Comparison of ENCODE assay signal across 11 cellular contexts in the genomic region with DNA sequence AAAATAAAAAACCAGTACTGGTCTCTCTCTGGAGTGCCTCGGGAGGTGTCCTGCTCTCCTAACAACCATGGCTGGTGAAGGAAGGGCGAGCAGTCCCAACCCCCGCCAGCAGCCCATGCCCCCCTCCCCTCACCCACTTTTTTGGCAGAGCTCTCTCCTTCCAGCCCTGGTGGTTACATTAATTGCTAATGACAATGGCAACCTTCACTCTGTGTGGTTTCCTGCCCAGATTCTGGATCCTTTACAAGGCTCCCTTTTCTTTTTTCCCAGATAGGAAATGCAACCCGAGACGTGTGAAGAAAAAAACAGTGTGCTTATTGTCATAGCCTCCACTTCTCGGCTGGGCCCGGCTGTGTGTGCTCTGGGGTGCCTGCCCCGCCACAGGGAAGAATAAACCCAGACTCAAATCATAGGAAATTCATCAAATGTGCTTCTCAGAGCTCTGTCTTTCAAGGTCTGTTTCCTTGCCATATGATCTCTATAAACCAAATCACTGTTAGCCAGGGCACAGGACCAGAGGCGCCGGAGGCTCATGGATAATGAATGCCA.
DNase-seq lines count a peak whose midpoint lies in the region; ATAC-seq, FAIRE-seq and TF ChIP-seq lines count a peak whose summit lies in the region.
"Had no signal": no experiment of that assay in that cellular context is flagged by ENCODE, and none has a peak within 500 bp of the region (broad histone marks: within the 10 kb centered on the region; RNA-seq: fewer than 3 reads in every experiment).

No MANE protein-coding gene starts in this region.

- H3K27ac Mint-ChIP-seq in activated T-helper 17 cell treated with anti-CD3 and anti-CD28 coated beads, Interleukin-2, amount 50 U/mL, for 72 hours = no peak overlapping the region
- H3K27ac Mint-ChIP-seq: stimulated activated naive B cell treated with anti-CD40 and anti-IgM and Interleukin-4, amounts not matched to agents 10 μg/mL and 1 μg/mL and 100 μg/mL, for 72 hours had no signal

- no peaks in the 10 kb centered on the region for H3K36me3 Mint-ChIP-seq in activated T-helper 17 cell treated with anti-CD3 and anti-CD28 coated beads, Interleukin-2, amount 50 U/mL, for 72 hours (ENCODE audit: low read depth)
- H3K36me3 Mint-ChIP-seq: stimulated activated naive B cell treated with anti-CD40 and anti-IgM and Interleukin-4, amounts not matched to agents 10 μg/mL and 1 μg/mL and 100 μg/mL, for 72 hours had no signal

- ATAC-seq in pancreas = peak; percentile 46 to 79 (median 64)
- no peak for ATAC-seq in activated T-helper 17 cell treated with anti-CD3 and anti-CD28 coated beads, Interleukin-2, amount 50 U/mL, for 72 hours (replicated peaks)
- no peak for ATAC-seq in GM19467 (IDR thresholded peaks at IDR 0.05; ENCODE audit: unreplicated experiment)
- ATAC-seq: stimulated activated naive B cell treated with anti-CD40 and anti-IgM and Interleukin-4, amounts not matched to agents 10 μg/mL and 1 μg/mL and 100 μg/mL, for 72 hours had no signal

- WGBS in pancreas, 2 donors = 49 to 53% methylated on average over 10 of the region's 10 CpGs

- no peak for TF ChIP-seq CTCF in pancreas (IDR thresholded peaks at IDR 0.05)

- H3K9me3 Mint-ChIP-seq in activated T-helper 17 cell treated with anti-CD3 and anti-CD28 coated beads, Interleukin-2, amount 50 U/mL, for 72 hours = no peaks in the 10 kb centered on the region
- H3K9me3 Mint-ChIP-seq: stimulated activated naive B cell treated with anti-CD40 and anti-IgM and Interleukin-4, amounts not matched to agents 10 μg/mL and 1 μg/mL and 100 μg/mL, for 72 hours had no signal

- peaks cover 4% of the 10 kb centered on the region for H3K27me3 Mint-ChIP-seq in activated T-helper 17 cell treated with anti-CD3 and anti-CD28 coated beads, Interleukin-2, amount 50 U/mL, for 72 hours

- no peaks in the 10 kb centered on the region for H3K4me1 ChIP-seq in pancreas

- peak; percentile 80 for DNase-seq in H4 (ENCODE audit: low spot score)
- DNase-seq in NCI-H446 treated with DMSO at 0.1 percent for 48 hours (lab: John Stamatoyannopoulos, UW) = peak; percentile 80
- peak; percentile 60 for DNase-seq in epidermal melanocyte (ENCODE audit: insufficient read length, low spot score)
- peak in 2 of 6 donors; percentile 15 for DNase-seq in pancreas
- no peak for DNase-seq in activated gamma-delta T cell treated with Interleukin-2 at 50 U/mL for 16 hours
- DNase-seq in mesenteric fat pad (ENCODE audit: low spot score) = no peak
- DNase-seq: kidney glomerular epithelial cell; small intestine; stimulated activated naive B cell treated with anti-CD40 and anti-IgM and Interleukin-4, amounts not matched to agents 10 μg/mL and 1 μg/mL and 100 μg/mL, for 72 hours had no signal

- no peaks in the 10 kb centered on the region for H3K36me3 ChIP-seq in pancreas

- no peak overlapping the region for H3K4me3 Mint-ChIP-seq in activated T-helper 17 cell treated with anti-CD3 and anti-CD28 coated beads, Interleukin-2, amount 50 U/mL, for 72 hours
- H3K4me3 Mint-ChIP-seq: stimulated activated naive B cell treated with anti-CD40 and anti-IgM and Interleukin-4, amounts not matched to agents 10 μg/mL and 1 μg/mL and 100 μg/mL, for 72 hours had no signal

- no peak for FAIRE-seq in pancreas (lab: Jason Lieb, UNC)
- FAIRE-seq: small intestine had no signal

- H3K4me1 Mint-ChIP-seq in activated T-helper 17 cell treated with anti-CD3 and anti-CD28 coated beads, Interleukin-2, amount 50 U/mL, for 72 hours = no peaks in the 10 kb centered on the region
- H3K4me1 Mint-ChIP-seq: stimulated activated naive B cell treated with anti-CD40 and anti-IgM and Interleukin-4, amounts not matched to agents 10 μg/mL and 1 μg/mL and 100 μg/mL, for 72 hours had no signal

- H3K4me3 ChIP-seq in pancreas = no peak overlapping the region

- intact Hi-C loops in pancreas (cut with DNase I) = no loop called here

- no peaks in the 10 kb centered on the region for H3K9me3 ChIP-seq in pancreas

- H3K27ac ChIP-seq in pancreas = peak overlapping the region in 2 of 4 donors; percentile 16 to 28

- H3K27me3 ChIP-seq in pancreas = no peaks in the 10 kb centered on the region

Comparison
In these comparisons a context has a peak if more than half of its experiments do, and no peak if none do; other contexts are left out.
1. DNase-seq: peak in H4 (single experiment), NCI-H446 treated with DMSO at 0.1 percent for 48 hours (single experiment) and epidermal melanocyte (single experiment); none in activated gamma-delta T cell treated with Interleukin-2 at 50 U/mL for 16 hours (single experiment) and mesenteric fat pad (single experiment).
2. ATAC-seq: peak in pancreas (4 of 4); none in activated T-helper 17 cell treated with anti-CD3 and anti-CD28 coated beads, Interleukin-2, amount 50 U/mL, for 72 hours (single experiment) and GM19467 (single experiment).